Comparison of ENCODE assay signal across 10 cellular contexts in the genomic region with DNA sequence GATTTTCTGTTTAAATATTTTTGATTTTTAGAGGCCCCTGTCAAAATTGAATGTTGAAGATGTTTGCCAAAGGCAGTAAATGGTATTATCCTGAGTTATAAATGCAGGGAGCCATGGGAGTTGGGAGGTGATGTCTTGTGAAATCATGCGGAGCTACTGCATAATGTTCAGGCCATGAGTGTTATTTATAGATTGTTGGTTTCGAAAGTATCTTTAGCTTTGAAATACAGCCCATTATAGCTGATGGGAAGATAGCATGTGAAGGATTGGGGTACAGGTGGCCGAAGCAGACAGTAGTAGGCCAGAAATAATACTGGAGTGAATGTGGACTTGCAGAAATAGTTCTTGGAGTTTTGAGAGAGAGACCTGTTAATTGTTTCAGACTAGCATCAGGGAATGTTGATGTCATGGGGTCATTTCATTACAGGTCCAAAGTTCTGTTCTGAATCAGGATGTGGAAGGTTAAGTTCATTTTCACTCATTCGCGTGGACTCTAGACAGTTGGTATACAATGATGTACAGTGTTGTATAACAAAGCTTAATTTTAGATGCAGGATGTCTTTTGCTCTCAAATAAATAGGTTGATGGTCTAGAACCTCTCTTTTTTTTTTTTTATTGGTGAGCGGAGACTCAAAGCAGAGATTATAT. TPM values are rescaled to one million over a fixed set of nuclear protein-coding genes. Genes with fewer than 3 reads are reported as not detected.
DNase-seq lines count a peak whose midpoint lies in the region; FAIRE-seq and TF ChIP-seq lines count a peak whose summit lies in the region.
"Had no signal": no experiment of that assay in that cellular context is flagged by ENCODE, and none has a peak within 500 bp of the region (broad histone marks: within the 10 kb centered on the region; RNA-seq: fewer than 3 reads in every experiment).

No MANE protein-coding gene starts in this region.

- peaks cover 6% of the 10 kb centered on the region for H3K36me3 ChIP-seq in MM.1S (replicated peaks; ENCODE audit: insufficient read depth, low read length)
- peaks cover 23 to 29% of the 10 kb centered on the region in 2 donors for H3K36me3 ChIP-seq in muscle layer of duodenum (ENCODE audit: control insufficient read depth in 1 of 2, insufficient read depth in 2 of 2, low read length in 2 of 2)
- peaks cover 36 to 38% of the 10 kb centered on the region in 2 donors for H3K36me3 ChIP-seq in ascending aorta

- no peaks in the 10 kb centered on the region for H3K9me2 ChIP-seq in MM.1S (replicated peaks; ENCODE audit: insufficient read depth, low read length)

- FAIRE-seq in H54 (lab: Jason Lieb, UNC): no peak

- H3K27ac ChIP-seq in MM.1S (ENCODE audit: low read length) (peak overlapping the region; percentile 84), caudate nucleus (ENCODE audit: low read depth, low read length) (peak overlapping the region; percentile 31), muscle layer of duodenum (ENCODE audit: low read length) (peak overlapping the region; percentile 76), ascending aorta (peak overlapping the region in 1 of 2 donors; percentile 20)

- intact Hi-C loops in ascending aorta (cut with DNase I): no loop called here

- DNase-seq in AG10803 (ENCODE audit: low read depth) (peak; percentile 28), MM.1S (peak; percentile 69), caudate nucleus (lab: John Stamatoyannopoulos, UW) (no peak), GM19238 (ENCODE audit: insufficient read length, low spot score) (no peak), NCI-H748 treated with DMSO at 0.1 percent for 48 hours (lab: John Stamatoyannopoulos, UW) (no peak), H54 (ENCODE audit: insufficient read length, low spot score) (no peak), ascending aorta (ENCODE audit: low spot score in 2 of 2) (no peak)
- DNase-seq: Calu3, GOT3 had no signal

- H3K4me1 ChIP-seq in MM.1S (ENCODE audit: low read length) (peaks cover 22% of the 10 kb centered on the region), muscle layer of duodenum (ENCODE audit: control insufficient read depth in 1 of 2, insufficient read depth in 2 of 2, low read length in 2 of 2) (peaks cover 29 to 45% of the 10 kb centered on the region in 2 donors), ascending aorta (peaks cover 5 to 40% of the 10 kb centered on the region in 2 donors)

- H3K27me3 ChIP-seq in MM.1S (replicated peaks; ENCODE audit: insufficient read depth, low read length) (no peaks in the 10 kb centered on the region), muscle layer of duodenum (ENCODE audit: low read depth, low read length) (no peaks in the 10 kb centered on the region), ascending aorta (no peaks in the 10 kb centered on the region)

- peaks cover 34% of the 10 kb centered on the region for H3F3A ChIP-seq in MM.1S (ENCODE audit: insufficient read depth, low read length)

- H3K4me2 ChIP-seq in MM.1S (ENCODE audit: low read depth, low read length): peak overlapping the region; percentile 82

- H3K79me2 ChIP-seq in MM.1S (ENCODE audit: low read length): peaks cover 92% of the 10 kb centered on the region

- H3K4me3 ChIP-seq in AG10803 (ENCODE audit: low read length): no peak overlapping the region
- peak overlapping the region; percentile 44 for H3K4me3 ChIP-seq in MM.1S (ENCODE audit: low read length)
- peak overlapping the region in 1 of 2 donors; percentile 8 for H3K4me3 ChIP-seq in muscle layer of duodenum (ENCODE audit: low read depth in 1 of 2, low read length in 2 of 2)
- H3K4me3 ChIP-seq in ascending aorta: no peak overlapping the region

- no peaks in the 10 kb centered on the region for H4K20me1 ChIP-seq in MM.1S (ENCODE audit: insufficient read depth, low read length)

- TF ChIP-seq POLR2A in H54 (IDR thresholded peaks at IDR 0.05; ENCODE audit: low read depth, low read length): no peak

- peak overlapping the region; percentile 51 for H3K9ac ChIP-seq in MM.1S (ENCODE audit: low read length)

- no peak for TF ChIP-seq CTCF in AG10803 (conservative IDR thresholded peaks at IDR 0.05; ENCODE audit: low read length)
- no peak for TF ChIP-seq CTCF in MM.1S (IDR thresholded peaks at IDR 0.05; ENCODE audit: low read length)
- no peak for TF ChIP-seq CTCF in ascending aorta (IDR thresholded peaks at IDR 0.05)

- H2AFZ ChIP-seq in MM.1S (ENCODE audit: low read length): no peak overlapping the region

- H3K9me3 ChIP-seq in MM.1S (replicated peaks; ENCODE audit: insufficient read depth, low read length): no peaks in the 10 kb centered on the region
- no peaks in the 10 kb centered on the region for H3K9me3 ChIP-seq in muscle layer of duodenum (ENCODE audit: control insufficient read depth in 1 of 2, low read length in 2 of 2)
- H3K9me3 ChIP-seq in ascending aorta: no peaks in the 10 kb centered on the region

RNA-seq across cellular contexts. Expression of a gene that starts 3.8 kb away (rescaled TPM):
- total RNA-seq in ascending aorta: 135 TPM

RNA-seq across cellular contexts. Expression of a gene that starts 19.8 kb away (rescaled TPM):
- total RNA-seq in ascending aorta: 1.5 TPM

Comparison
In these comparisons a context has a peak if more than half of its experiments do, and no peak if none do; other contexts are left out.
1. DNase-seq: peak in AG10803 (single experiment) and MM.1S (single experiment); none in caudate nucleus (0 of 61), GM19238 (single experiment), NCI-H748 treated with DMSO at 0.1 percent for 48 hours (single experiment), H54 (single experiment) and ascending aorta (0 of 2).